In the genomic region with DNA sequence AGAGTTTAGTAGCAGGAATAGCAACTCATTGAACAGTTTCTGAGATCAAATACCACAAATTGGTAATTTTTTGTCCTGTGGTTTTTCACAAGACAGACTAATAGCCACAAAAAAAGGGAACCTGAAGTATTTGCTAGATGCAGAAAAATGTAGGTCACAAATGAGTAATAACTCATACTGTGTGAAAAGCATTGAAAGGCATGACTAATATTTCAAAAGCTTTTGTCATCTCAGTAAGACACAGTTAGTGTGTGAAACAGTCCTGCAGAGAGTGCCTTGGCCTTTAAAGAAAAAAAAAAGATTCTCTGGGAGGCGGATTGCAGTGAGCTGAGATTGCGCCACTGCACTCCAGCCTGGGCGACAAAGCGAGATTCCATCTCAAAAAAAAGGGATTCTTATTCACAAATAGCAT, we compare ENCODE assay signal across 9 cellular contexts. TPM values are rescaled to one million over a fixed set of nuclear protein-coding genes. Genes with fewer than 3 reads are reported as not detected.
A peak's percentile ranks its signal among the peaks of the same experiment; 100 is the strongest.
DNase-seq lines count a peak whose midpoint lies in the region; ATAC-seq, FAIRE-seq and TF ChIP-seq lines count a peak whose summit lies in the region.
"Had no signal": no experiment of that assay in that cellular context is flagged by ENCODE, and none has a peak within 500 bp of the region (broad histone marks: within the 10 kb centered on the region; RNA-seq: fewer than 3 reads in every experiment).

No MANE protein-coding gene starts in this region.

- ATAC-seq in HG03159 (IDR thresholded peaks at IDR 0.05; ENCODE audit: unreplicated experiment) = peak; percentile 100
- ATAC-seq in CD8-positive, alpha-beta T cell = no peak

- H3K4me3 ChIP-seq in breast epithelium (no peak overlapping the region), adrenal gland (no peak overlapping the region)
- H3K4me3 ChIP-seq in CD8-positive, alpha-beta T cell (ENCODE audit: low read depth, low read length) = no peak overlapping the region

- BruUV-seq in MCF 10A (replicated peaks; lab: Mats Ljungman, UMichigan) = no TSS peak

- peak overlapping the region; percentile 59 for H3K4me3 Mint-ChIP-seq in MCF 10A (ENCODE audit: unreplicated experiment)
- H3K4me3 Mint-ChIP-seq in activated T-helper 2 cell treated with anti-CD3 and anti-CD28 coated beads, Interferon-gamma antibody, Interleukin-2, Interleukin-4, amounts not matched to agents 10 μg/mL and 5 μg/mL and 100 μg/mL, durations not matched to agents 14 hours and 24 hours and 36 hours (ENCODE audit: low read depth) = no peak overlapping the region
- no peak overlapping the region for H3K4me3 Mint-ChIP-seq in CD8-positive, alpha-beta T cell

- FAIRE-seq in frontal cortex (lab: Jason Lieb, UNC) = no peak

- TF ChIP-seq POLR2A in breast epithelium (IDR thresholded peaks at IDR 0.05) (no peak), adrenal gland (IDR thresholded peaks at IDR 0.05) (no peak)

- H3K27me3 ChIP-seq in breast epithelium (no peaks in the 10 kb centered on the region), adrenal gland (no peaks in the 10 kb centered on the region)
- no peaks in the 10 kb centered on the region for H3K27me3 ChIP-seq in CD8-positive, alpha-beta T cell (ENCODE audit: insufficient read depth, low read length)

- intact Hi-C loops in MCF 10A (cut with micrococcal nuclease) = loop anchor here (5.0 kb wide), 1 partner anchor 66 kb away; a partner anchor contains a TSS
- intact Hi-C loops in breast epithelium (cut with DNase I; ENCODE audit: low total_unique reads) = no loop called here
- intact Hi-C loops in adrenal gland (cut with DNase I) = no loop called here
- intact Hi-C loops in activated T-helper 2 cell treated with anti-CD3 and anti-CD28 coated beads, Interferon-gamma antibody, Interleukin-2, Interleukin-4, amounts not matched to agents 10 μg/mL and 5 μg/mL and 100 μg/mL, durations not matched to agents 14 hours and 24 hours and 36 hours (cut with micrococcal nuclease) = no loop called here
- intact Hi-C loops in CD8-positive, alpha-beta T cell (cut with DNase I, micrococcal nuclease) = no loop called here

- no peaks in the 10 kb centered on the region for H3K36me3 ChIP-seq in breast epithelium
- H3K36me3 ChIP-seq in adrenal gland (replicated peaks in 1 of 2) = no peaks in the 10 kb centered on the region
- no peaks in the 10 kb centered on the region for H3K36me3 ChIP-seq in CD8-positive, alpha-beta T cell (ENCODE audit: insufficient read depth, low read length)

- H3K27ac ChIP-seq in breast epithelium (no peak overlapping the region), adrenal gland (no peak overlapping the region)
- no peak overlapping the region for H3K27ac ChIP-seq in CD8-positive, alpha-beta T cell (ENCODE audit: low read depth, low read length)
- H3K27ac ChIP-seq: VCaP had no signal

- 31 to 54% (median 46%) methylated on average over 4 of the region's 4 CpGs for WGBS in adrenal gland, 4 donors

- H3K4me1 Mint-ChIP-seq in MCF 10A (ENCODE audit: insufficient read depth, unreplicated experiment) = peaks cover 5% of the 10 kb centered on the region
- no peaks in the 10 kb centered on the region for H3K4me1 Mint-ChIP-seq in activated T-helper 2 cell treated with anti-CD3 and anti-CD28 coated beads, Interferon-gamma antibody, Interleukin-2, Interleukin-4, amounts not matched to agents 10 μg/mL and 5 μg/mL and 100 μg/mL, durations not matched to agents 14 hours and 24 hours and 36 hours (ENCODE audit: low read depth)
- H3K4me1 Mint-ChIP-seq in CD8-positive, alpha-beta T cell (ENCODE audit: low read depth) = no peaks in the 10 kb centered on the region

- no peak overlapping the region for H3K27ac Mint-ChIP-seq in MCF 10A (ENCODE audit: low read depth, unreplicated experiment)
- H3K27ac Mint-ChIP-seq in activated T-helper 2 cell treated with anti-CD3 and anti-CD28 coated beads, Interferon-gamma antibody, Interleukin-2, Interleukin-4, amounts not matched to agents 10 μg/mL and 5 μg/mL and 100 μg/mL, durations not matched to agents 14 hours and 24 hours and 36 hours = no peak overlapping the region
- H3K27ac Mint-ChIP-seq in CD8-positive, alpha-beta T cell = no peak overlapping the region

- H3K9me3 ChIP-seq in breast epithelium (peaks cover 0 to 12% of the 10 kb centered on the region in 2 donors), adrenal gland (replicated peaks in 1 of 3) (no peaks in the 10 kb centered on the region)
- no peaks in the 10 kb centered on the region for H3K9me3 ChIP-seq in CD8-positive, alpha-beta T cell (ENCODE audit: low read length)

- TF ChIP-seq CTCF in MCF 10A (IDR thresholded peaks at IDR 0.05; ENCODE audit: unreplicated experiment) (no peak), breast epithelium (IDR thresholded peaks at IDR 0.05) (no peak), adrenal gland (IDR thresholded peaks at IDR 0.05) (no peak)
- no peak for TF ChIP-seq CTCF in CD8-positive, alpha-beta T cell (IDR thresholded peaks at IDR 0.05)

- H3K36me3 Mint-ChIP-seq in MCF 10A (ENCODE audit: insufficient read depth, unreplicated experiment) = peaks cover 7% of the 10 kb centered on the region
- H3K36me3 Mint-ChIP-seq in activated T-helper 2 cell treated with anti-CD3 and anti-CD28 coated beads, Interferon-gamma antibody, Interleukin-2, Interleukin-4, amounts not matched to agents 10 μg/mL and 5 μg/mL and 100 μg/mL, durations not matched to agents 14 hours and 24 hours and 36 hours (ENCODE audit: low read depth) = no peaks in the 10 kb centered on the region
- H3K36me3 Mint-ChIP-seq in CD8-positive, alpha-beta T cell = no peaks in the 10 kb centered on the region

- H3K4me1 ChIP-seq in breast epithelium (no peaks in the 10 kb centered on the region), adrenal gland (replicated peaks in 1 of 2) (peaks cover 0 to 4% of the 10 kb centered on the region in 2 donors)
- H3K4me1 ChIP-seq in CD8-positive, alpha-beta T cell (ENCODE audit: insufficient read depth, low read length) = no peaks in the 10 kb centered on the region

- POLR2A ChIA-PET in MCF 10A (lab: Yijun Ruan, JAX) = interaction anchor here (1.0 to 5.1 kb wide), 6 partner anchors 11 to 85 kb away, joined by 3 to 40 read pairs (median 6); a partner anchor contains a TSS
- POLR2A ChIA-PET in CD8-positive, alpha-beta T cell (lab: Charles Lee) = no interaction called here

- no peaks in the 10 kb centered on the region for H3K27me3 Mint-ChIP-seq in MCF 10A (ENCODE audit: insufficient read depth, unreplicated experiment)
- peaks cover 2% of the 10 kb centered on the region for H3K27me3 Mint-ChIP-seq in activated T-helper 2 cell treated with anti-CD3 and anti-CD28 coated beads, Interferon-gamma antibody, Interleukin-2, Interleukin-4, amounts not matched to agents 10 μg/mL and 5 μg/mL and 100 μg/mL, durations not matched to agents 14 hours and 24 hours and 36 hours (ENCODE audit: low read depth)
- H3K27me3 Mint-ChIP-seq in CD8-positive, alpha-beta T cell (ENCODE audit: low read depth) = peaks cover 4% of the 10 kb centered on the region

- CTCF ChIA-PET in MCF 10A (lab: Yijun Ruan, JAX) = interaction anchor here (0.6 to 1.1 kb wide), 4 partner anchors 34 to 1936 kb away, joined by 3 to 4 read pairs (median 4); no protein-coding TSS in a partner anchor
- CTCF ChIA-PET in CD8-positive, alpha-beta T cell (lab: Charles Lee) = interaction anchor here (0.6 kb wide), 1 partner anchor 80 kb away, joined by 3 read pairs; no protein-coding TSS in a partner anchor

- H3K9me3 Mint-ChIP-seq in MCF 10A (ENCODE audit: unreplicated experiment) = peaks cover 7% of the 10 kb centered on the region
- no peaks in the 10 kb centered on the region for H3K9me3 Mint-ChIP-seq in activated T-helper 2 cell treated with anti-CD3 and anti-CD28 coated beads, Interferon-gamma antibody, Interleukin-2, Interleukin-4, amounts not matched to agents 10 μg/mL and 5 μg/mL and 100 μg/mL, durations not matched to agents 14 hours and 24 hours and 36 hours
- peaks cover 7% of the 10 kb centered on the region for H3K9me3 Mint-ChIP-seq in CD8-positive, alpha-beta T cell

- DNase-seq in MCF 10A (ENCODE audit: unreplicated experiment) (peak; percentile 84), breast epithelium (ENCODE audit: low spot score in 2 of 2) (no peak), adrenal gland (peak in 4 of 7 donors; percentile 15 to 38 (median 28)), smooth muscle cell of the brain vasculature (ENCODE audit: low read depth, low spot score) (peak; percentile 65), frontal cortex (ENCODE audit: low spot score in 2 of 2) (no peak)
- no peak for DNase-seq in activated T-helper 2 cell treated with anti-CD3 and anti-CD28 coated beads, Interferon-gamma antibody, Interleukin-2, Interleukin-4, amounts not matched to agents 10 μg/mL and 5 μg/mL and 100 μg/mL, durations not matched to agents 14 hours and 24 hours and 36 hours (ENCODE audit: low spot score)
- DNase-seq in CD8-positive, alpha-beta T cell = no peak

RNA-seq across cellular contexts. Expression of a gene that starts 31.4 kb away (rescaled TPM):
- total RNA-seq in MCF 10A (2022) = not detected in 2 replicates
- not detected for total RNA-seq in breast epithelium
- not detected for total RNA-seq in adrenal gland
- not detected for polyA plus RNA-seq in adrenal gland
- total RNA-seq in frontal cortex = not detected
- not detected in 2 replicates for total RNA-seq in activated T-helper 2 cell treated with anti-CD3 and anti-CD28 coated beads, Interferon-gamma antibody, Interleukin-2, Interleukin-4, amounts not matched to agents 10 μg/mL and 5 μg/mL and 100 μg/mL, durations not matched to agents 14 hours and 24 hours and 36 hours
- not detected for total RNA-seq in CD8-positive, alpha-beta T cell

Comparison
In these comparisons a context has a peak if more than half of its experiments do, and no peak if none do; other contexts are left out.
1. DNase-seq: peak in MCF 10A (single experiment), adrenal gland (4 of 7) and smooth muscle cell of the brain vasculature (single experiment); none in breast epithelium (0 of 2), frontal cortex (0 of 2), activated T-helper 2 cell treated with anti-CD3 and anti-CD28 coated beads, Interferon-gamma antibody, Interleukin-2, Interleukin-4, amounts not matched to agents 10 μg/mL and 5 μg/mL and 100 μg/mL, durations not matched to agents 14 hours and 24 hours and 36 hours (single experiment) and CD8-positive, alpha-beta T cell (0 of 7).